Comparison of ENCODE assay signal across 29 cellular contexts in genomic region chr11:30465192-30465591, GRCh38.
"Had no signal": no experiment of that assay in that cellular context is flagged by ENCODE, and none has a peak within 500 bp of the region (broad histone marks: within the 10 kb centered on the region; RNA-seq: fewer than 3 reads in every experiment).

No MANE protein-coding gene starts in this region.

- H3K4me1 ChIP-seq: SJCRH30 had no signal

- DNase-seq: activated CD4-positive, alpha-beta memory T cell treated with anti-CD3 and anti-CD28 coated beads, Interleukin-2, amount 10 ng/mL, durations not matched to agents 7 days and 5 days; activated CD4-positive, alpha-beta T cell treated with anti-CD3 and anti-CD28 coated beads for 1 hour; activated CD4-positive, alpha-beta T cell treated with anti-CD3 and anti-CD28 coated beads for 48 hours; activated CD4-positive, CD25-positive, alpha-beta regulatory T cell; activated CD8-positive, alpha-beta memory T cell treated with anti-CD3 and anti-CD28 coated beads for 24 hours; activated CD8-positive, alpha-beta memory T cell treated with anti-CD3 and anti-CD28 coated beads, Interleukin-2, amount 10 ng/mL, durations not matched to agents 7 days and 5 days; activated effector memory CD4-positive, alpha-beta T cell treated with anti-CD3 and anti-CD28 coated beads, Interleukin-2, amount 50 U/mL, for 16 hours; activated naive CD4-positive, alpha-beta T cell; activated naive CD4-positive, alpha-beta T cell treated with anti-CD3 and anti-CD28 coated beads, Interleukin-2, amount 50 U/mL, for 16 hours; activated naive CD8-positive, alpha-beta T cell treated with anti-CD3 and anti-CD28 coated beads for 36 hours; activated T-cell treated with anti-CD3 and anti-CD28 coated beads, Interleukin-2, amount 50 U/mL, for 1 hour; activated T-cell treated with anti-CD3 and anti-CD28 coated beads, Interleukin-2, amount 50 U/mL, for 72 hours; amniotic stem cell; brain microvascular endothelial cell; Karpas-422; KBM-7; NCI-H1105; NCI-H1417 treated with DMSO at 0.1 percent for 48 hours; NCI-H1694; NCI-H2029; NCI-H345; NCI-H524 treated with DMSO at 0.1 percent for 48 hours; NCI-H748 treated with DMSO at 0.1 percent for 48 hours; SHP77; SJCRH30; T1000; WERI-Rb-1 had no signal

- ATAC-seq: activated CD8-positive, alpha-beta memory T cell treated with anti-CD3 and anti-CD28 coated beads, Interleukin-2, amount 10 ng/mL, durations not matched to agents 7 days and 5 days; activated T-cell treated with anti-CD3 and anti-CD28 coated beads, Interleukin-2, amount 50 U/mL, for 72 hours; activated T-helper 17 cell treated with anti-CD3 and anti-CD28 coated beads, Interleukin-2, amount 50 U/mL, for 72 hours had no signal

- H3K9me3 ChIP-seq: SJCRH30 had no signal

- H3K4me3 ChIP-seq: SJCRH30, SK-N-MC had no signal

- H3K27me3 ChIP-seq: brain microvascular endothelial cell, SJCRH30 had no signal

- H3K36me3 ChIP-seq: brain microvascular endothelial cell, SJCRH30 had no signal

- H3K27ac ChIP-seq: brain microvascular endothelial cell, SJCRH30, SK-N-MC, WERI-Rb-1 had no signal
